Comparison of ENCODE assay signal across 15 cellular contexts in the genomic region with DNA sequence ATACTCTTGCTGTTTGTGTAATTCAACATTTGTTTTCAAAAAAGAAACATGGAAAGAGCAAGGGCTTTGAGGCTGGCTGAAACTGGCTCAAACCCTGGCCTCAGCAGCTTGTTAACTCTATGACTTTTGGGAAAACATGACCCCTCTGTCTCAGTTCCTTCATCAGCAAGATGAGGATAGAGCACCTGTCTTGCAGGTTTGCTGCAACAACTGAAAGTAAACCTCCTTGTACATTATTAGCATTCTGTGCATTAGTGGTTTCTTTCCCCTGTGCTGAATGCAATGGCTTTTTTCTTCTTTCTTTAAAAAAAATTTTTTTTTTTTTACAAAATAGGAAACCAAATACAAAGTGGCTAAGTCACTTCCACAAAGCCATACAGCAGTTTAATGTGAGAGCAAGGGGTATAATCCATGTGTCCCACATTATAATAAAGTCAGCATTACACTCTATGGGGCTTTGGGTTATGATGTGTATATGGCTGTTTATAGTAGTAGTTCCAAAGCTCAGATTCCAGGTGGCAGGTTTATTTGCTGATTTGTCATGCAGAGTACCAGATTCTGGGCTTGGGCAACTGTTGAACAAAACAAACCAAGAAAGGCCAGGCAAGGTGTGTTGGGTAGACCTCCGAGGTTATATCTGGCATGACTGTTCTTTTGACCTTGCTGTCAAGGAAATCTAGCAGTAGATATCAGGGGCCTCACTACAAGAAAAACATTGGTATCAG.
"Had no signal": no experiment of that assay in that cellular context is flagged by ENCODE, and none has a peak within 500 bp of the region (broad histone marks: within the 10 kb centered on the region; RNA-seq: fewer than 3 reads in every experiment).

No MANE protein-coding gene starts in this region.

- H3K27ac ChIP-seq: body of pancreas, sigmoid colon, suprapubic skin, upper lobe of right lung had no signal

- H3K36me3 ChIP-seq: sigmoid colon, suprapubic skin, upper lobe of right lung had no signal

- H3K9me3 ChIP-seq: body of pancreas, sigmoid colon, suprapubic skin, upper lobe of right lung had no signal

- H3K36me3 Mint-ChIP-seq: memory B cell had no signal

- H3K4me3 Mint-ChIP-seq: activated CD4-positive, alpha-beta T cell treated with anti-CD3 and anti-CD28 coated beads, Interleukin-2, amount 10 ng/mL, durations not matched to agents 7 days and 5 days; activated naive CD4-positive, alpha-beta T cell treated with anti-CD3 and anti-CD28 coated beads, Interleukin-2, amount 50 U/mL, for 24 hours; memory B cell; neural crest cell; T-helper 17 cell had no signal

- H3K27me3 ChIP-seq: body of pancreas, sigmoid colon, suprapubic skin, upper lobe of right lung had no signal

- H3K4me1 ChIP-seq: body of pancreas, upper lobe of right lung had no signal

- DNase-seq: activated CD4-positive, alpha-beta T cell treated with anti-CD3 and anti-CD28 coated beads, Interleukin-2, amount 10 ng/mL, durations not matched to agents 7 days and 5 days; activated CD4-positive, CD25-positive, alpha-beta regulatory T cell; activated T-cell treated with anti-CD3 and anti-CD28 coated beads, Interleukin-2, amount 50 U/mL, for 1 hour; body of pancreas; dermis blood vessel endothelial cell; erythroblast; sigmoid colon; stimulated activated CD4-positive, alpha-beta T cell treated with anti-CD3 and anti-CD28 coated beads, Interleukin-12 subunit alpha, Interleukin-12 subunit beta, amount 100 ng/mL, for 4 hours; stimulated activated naive CD4-positive, alpha-beta T cell; T-helper 17 cell; upper lobe of right lung had no signal

- ATAC-seq: body of pancreas, T-helper 17 cell, upper lobe of right lung had no signal

- H3K9me3 Mint-ChIP-seq: activated CD4-positive, alpha-beta T cell treated with anti-CD3 and anti-CD28 coated beads, Interleukin-2, amount 10 ng/mL, durations not matched to agents 7 days and 5 days; activated naive CD4-positive, alpha-beta T cell treated with anti-CD3 and anti-CD28 coated beads, Interleukin-2, amount 50 U/mL, for 24 hours; memory B cell had no signal

- H3K4me3 ChIP-seq: body of pancreas, sigmoid colon, suprapubic skin, upper lobe of right lung had no signal

- H3K27ac Mint-ChIP-seq: activated CD4-positive, alpha-beta T cell treated with anti-CD3 and anti-CD28 coated beads, Interleukin-2, amount 10 ng/mL, durations not matched to agents 7 days and 5 days; activated naive CD4-positive, alpha-beta T cell treated with anti-CD3 and anti-CD28 coated beads, Interleukin-2, amount 50 U/mL, for 24 hours; memory B cell; T-helper 17 cell had no signal

- H3K4me1 Mint-ChIP-seq: activated naive CD4-positive, alpha-beta T cell treated with anti-CD3 and anti-CD28 coated beads, Interleukin-2, amount 50 U/mL, for 24 hours; neural crest cell had no signal
